25 cellular contexts compared by ENCODE assay signal in genomic region chr6:82870582-82871172, GRCh38.
DNase-seq lines count a peak whose midpoint lies in the region; ATAC-seq, FAIRE-seq and TF ChIP-seq lines count a peak whose summit lies in the region.
"Had no signal": no experiment of that assay in that cellular context is flagged by ENCODE, and none has a peak within 500 bp of the region (broad histone marks: within the 10 kb centered on the region; RNA-seq: fewer than 3 reads in every experiment).

No MANE protein-coding gene starts in this region.

- H3K4me3 ChIP-seq in pancreas, result no peak overlapping the region
- H3K4me3 ChIP-seq: BLaER1, SJSA1 had no signal

- no peak for TF ChIP-seq EP300 in Ishikawa (IDR thresholded peaks at IDR 0.05; ENCODE audit: borderline replicate concordance)

- no peak for TF ChIP-seq CTCF in pancreas (IDR thresholded peaks at IDR 0.05)

- H3K9me3 ChIP-seq in pancreas, result no peaks in the 10 kb centered on the region
- H3K9me3 ChIP-seq: BLaER1, SJSA1 had no signal

- peak; percentile 9 for FAIRE-seq in pancreas (lab: Jason Lieb, UNC)
- FAIRE-seq: GM12891, H1 had no signal

- peak; percentile 49 for DNase-seq in DMS53 (lab: John Stamatoyannopoulos, UW)
- peak; percentile 68 for DNase-seq in NCI-H774 (lab: John Stamatoyannopoulos, UW)
- DNase-seq in pancreas, result no peak
- DNase-seq in OCI-M2 (lab: John Stamatoyannopoulos, UW; ENCODE audit: unreplicated experiment), result no peak
- no peak for DNase-seq in kidney tubule cell (ENCODE audit: low spot score)
- DNase-seq: CD4-positive, CD25-positive, alpha-beta regulatory T cell; DMS79; GF-D8; HCEC 1CT; KG1; MM.1S; NCI-H2029; NCI-H2171; NCI-H226; NCI-H510A; NK-92 treated with Interleukin-12 subunit alpha and Interleukin-12 subunit beta, amount 100 ng/mL, for 24 hours; Right ventricle myocardium superior; RPMI8226; T-helper 1 cell had no signal

- WGBS in pancreas, 2 donors, result 65 to 76% methylated on average over 2 of the region's 2 CpGs

- H3K27ac ChIP-seq in pancreas, result no peak overlapping the region
- H3K27ac ChIP-seq: BLaER1, SJSA1 had no signal

- no peaks in the 10 kb centered on the region for H3K4me1 ChIP-seq in pancreas
- H3K4me1 ChIP-seq: BLaER1 had no signal

- H3K36me3 ChIP-seq in pancreas, result no peaks in the 10 kb centered on the region
- H3K36me3 ChIP-seq: BLaER1, SJSA1 had no signal

- ATAC-seq in pancreas, result no peak
- no peak for ATAC-seq in GM21723 (IDR thresholded peaks at IDR 0.05; ENCODE audit: unreplicated experiment)

- H3K27me3 ChIP-seq in pancreas, result no peaks in the 10 kb centered on the region
- H3K27me3 ChIP-seq: BLaER1, SJSA1 had no signal

- intact Hi-C loops in pancreas (cut with DNase I), result no loop called here

- TF ChIP-seq RAD21 in Ishikawa (IDR thresholded peaks at IDR 0.05; ENCODE audit: low read depth), result no peak

TF ChIP-seq in Ishikawa, 13 proteins besides CTCF, POLR2A, EP300 and RAD21:
- TF ChIP-seq TEAD4 (IDR thresholded peaks at IDR 0.05), result no peak
- no peak for TF ChIP-seq ZBTB7A (IDR thresholded peaks at IDR 0.05; ENCODE audit: low read depth)
- TF ChIP-seq NFIC (IDR thresholded peaks at IDR 0.05), result peak; percentile 15; the same call in 1 of the 2 replicates

Comparison
In these comparisons a context has a peak if more than half of its experiments do, and no peak if none do; other contexts are left out.
1. DNase-seq: peak in DMS53 (single experiment) and NCI-H774 (single experiment); none in pancreas (0 of 6), OCI-M2 (single experiment) and kidney tubule cell (single experiment).